1 cellular context compared by ENCODE assay signal in the genomic region with DNA sequence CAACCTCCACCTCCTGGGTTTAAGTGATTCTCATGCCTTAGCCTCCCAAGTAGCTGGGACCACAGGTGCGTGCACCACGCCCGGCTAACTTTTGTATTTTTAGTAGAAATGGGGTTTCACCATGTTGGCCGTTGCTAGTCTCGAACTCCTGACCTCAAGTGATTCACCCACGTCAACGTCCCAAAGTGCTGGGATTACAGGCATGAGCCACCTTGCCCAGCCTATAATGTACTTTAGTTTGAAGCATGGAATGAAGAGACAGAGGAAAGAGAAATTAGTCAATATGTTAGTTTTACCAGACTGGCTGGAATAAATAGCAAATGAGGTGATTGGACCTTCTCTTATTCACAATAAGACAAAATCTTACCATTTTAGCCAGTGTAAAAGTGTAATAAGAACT.
TF ChIP-seq lines count a peak whose summit lies in the region.

No MANE protein-coding gene starts in this region.

TF ChIP-seq in GM23338, 12 proteins besides CTCF, POLR2A, EP300 and RAD21 (continued from another document):
- TF ChIP-seq, protein P1, sequence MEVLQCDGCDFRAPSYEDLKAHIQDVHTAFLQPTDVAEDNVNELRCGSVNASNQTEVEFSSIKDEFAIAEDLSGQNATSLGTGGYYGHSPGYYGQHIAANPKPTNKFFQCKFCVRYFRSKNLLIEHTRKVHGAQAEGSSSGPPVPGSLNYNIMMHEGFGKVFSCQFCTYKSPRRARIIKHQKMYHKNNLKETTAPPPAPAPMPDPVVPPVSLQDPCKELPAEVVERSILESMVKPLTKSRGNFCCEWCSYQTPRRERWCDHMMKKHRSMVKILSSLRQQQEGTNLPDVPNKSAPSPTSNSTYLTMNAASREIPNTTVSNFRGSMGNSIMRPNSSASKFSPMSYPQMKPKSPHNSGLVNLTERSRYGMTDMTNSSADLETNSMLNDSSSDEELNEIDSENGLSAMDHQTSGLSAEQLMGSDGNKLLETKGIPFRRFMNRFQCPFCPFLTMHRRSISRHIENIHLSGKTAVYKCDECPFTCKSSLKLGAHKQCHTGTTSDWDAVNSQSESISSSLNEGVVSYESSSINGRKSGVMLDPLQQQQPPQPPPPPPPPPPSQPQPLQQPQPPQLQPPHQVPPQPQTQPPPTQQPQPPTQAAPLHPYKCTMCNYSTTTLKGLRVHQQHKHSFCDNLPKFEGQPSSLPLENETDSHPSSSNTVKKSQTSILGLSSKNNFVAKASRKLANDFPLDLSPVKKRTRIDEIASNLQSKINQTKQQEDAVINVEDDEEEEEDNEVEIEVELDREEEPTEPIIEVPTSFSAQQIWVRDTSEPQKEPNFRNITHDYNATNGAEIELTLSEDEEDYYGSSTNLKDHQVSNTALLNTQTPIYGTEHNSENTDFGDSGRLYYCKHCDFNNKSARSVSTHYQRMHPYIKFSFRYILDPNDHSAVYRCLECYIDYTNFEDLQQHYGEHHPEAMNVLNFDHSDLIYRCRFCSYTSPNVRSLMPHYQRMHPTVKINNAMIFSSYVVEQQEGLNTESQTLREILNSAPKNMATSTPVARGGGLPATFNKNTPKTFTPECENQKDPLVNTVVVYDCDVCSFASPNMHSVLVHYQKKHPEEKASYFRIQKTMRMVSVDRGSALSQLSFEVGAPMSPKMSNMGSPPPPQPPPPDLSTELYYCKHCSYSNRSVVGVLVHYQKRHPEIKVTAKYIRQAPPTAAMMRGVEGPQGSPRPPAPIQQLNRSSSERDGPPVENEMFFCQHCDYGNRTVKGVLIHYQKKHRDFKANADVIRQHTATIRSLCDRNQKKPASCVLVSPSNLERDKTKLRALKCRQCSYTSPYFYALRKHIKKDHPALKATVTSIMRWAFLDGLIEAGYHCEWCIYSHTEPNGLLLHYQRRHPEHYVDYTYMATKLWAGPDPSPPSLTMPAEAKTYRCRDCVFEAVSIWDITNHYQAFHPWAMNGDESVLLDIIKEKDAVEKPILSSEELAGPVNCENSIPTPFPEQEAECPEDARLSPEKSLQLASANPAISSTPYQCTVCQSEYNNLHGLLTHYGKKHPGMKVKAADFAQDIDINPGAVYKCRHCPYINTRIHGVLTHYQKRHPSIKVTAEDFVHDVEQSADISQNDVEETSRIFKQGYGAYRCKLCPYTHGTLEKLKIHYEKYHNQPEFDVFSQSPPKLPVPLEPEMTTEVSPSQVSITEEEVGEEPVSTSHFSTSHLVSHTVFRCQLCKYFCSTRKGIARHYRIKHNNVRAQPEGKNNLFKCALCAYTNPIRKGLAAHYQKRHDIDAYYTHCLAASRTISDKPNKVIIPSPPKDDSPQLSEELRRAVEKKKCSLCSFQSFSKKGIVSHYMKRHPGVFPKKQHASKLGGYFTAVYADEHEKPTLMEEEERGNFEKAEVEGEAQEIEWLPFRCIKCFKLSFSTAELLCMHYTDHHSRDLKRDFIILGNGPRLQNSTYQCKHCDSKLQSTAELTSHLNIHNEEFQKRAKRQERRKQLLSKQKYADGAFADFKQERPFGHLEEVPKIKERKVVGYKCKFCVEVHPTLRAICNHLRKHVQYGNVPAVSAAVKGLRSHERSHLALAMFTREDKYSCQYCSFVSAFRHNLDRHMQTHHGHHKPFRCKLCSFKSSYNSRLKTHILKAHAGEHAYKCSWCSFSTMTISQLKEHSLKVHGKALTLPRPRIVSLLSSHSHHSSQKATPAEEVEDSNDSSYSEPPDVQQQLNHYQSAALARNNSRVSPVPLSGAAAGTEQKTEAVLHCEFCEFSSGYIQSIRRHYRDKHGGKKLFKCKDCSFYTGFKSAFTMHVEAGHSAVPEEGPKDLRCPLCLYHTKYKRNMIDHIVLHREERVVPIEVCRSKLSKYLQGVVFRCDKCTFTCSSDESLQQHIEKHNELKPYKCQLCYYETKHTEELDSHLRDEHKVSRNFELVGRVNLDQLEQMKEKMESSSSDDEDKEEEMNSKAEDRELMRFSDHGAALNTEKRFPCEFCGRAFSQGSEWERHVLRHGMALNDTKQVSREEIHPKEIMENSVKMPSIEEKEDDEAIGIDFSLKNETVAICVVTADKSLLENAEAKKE (CRISPR knock-in tag; IDR thresholded peaks at IDR 0.05): no peak
TF ChIP-seq in GM23338: peak in this region for 0.
